Comparison of ENCODE assay signal across 11 cellular contexts in the genomic region with DNA sequence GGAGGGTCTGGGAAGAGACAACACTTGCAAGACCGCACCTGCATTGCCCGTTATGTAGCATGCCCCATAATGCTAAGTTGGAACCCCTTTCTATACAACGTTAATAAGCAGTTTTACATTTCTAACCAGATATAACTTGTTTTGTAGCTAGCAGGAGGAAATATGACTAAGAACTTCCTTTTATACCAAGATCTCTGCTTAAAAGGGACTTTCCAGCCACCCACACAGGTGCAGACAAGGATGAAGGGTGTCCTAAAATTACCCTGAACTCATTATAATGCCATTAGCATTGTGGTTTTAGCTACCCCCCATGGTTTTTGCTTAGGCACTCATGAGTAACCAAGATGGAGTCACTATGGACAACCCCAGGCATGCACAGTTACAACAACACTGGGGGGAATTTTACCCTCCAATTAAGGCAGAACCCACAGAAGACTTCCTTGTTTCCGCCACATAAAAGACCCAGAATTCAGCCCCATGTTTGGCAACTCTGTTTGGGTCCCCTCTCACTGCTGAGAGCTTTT.
DNase-seq lines count a peak whose midpoint lies in the region; ATAC-seq and TF ChIP-seq lines count a peak whose summit lies in the region.
"Had no signal": no experiment of that assay in that cellular context is flagged by ENCODE, and none has a peak within 500 bp of the region (broad histone marks: within the 10 kb centered on the region; RNA-seq: fewer than 3 reads in every experiment).

No MANE protein-coding gene starts in this region.

- no peaks in the 10 kb centered on the region for H3K27me3 ChIP-seq in tibial nerve

- TF ChIP-seq POLR2A in tibial nerve (IDR thresholded peaks at IDR 0.05), result no peak

- no peak for TF ChIP-seq CTCF in tibial nerve (IDR thresholded peaks at IDR 0.05)

- H3K27me3 Mint-ChIP-seq in activated T-cell treated with anti-CD3 and anti-CD28 coated beads, Interleukin-2, amount 50 U/mL, for 4 hours (ENCODE audit: low read depth), result no peaks in the 10 kb centered on the region
- no peaks in the 10 kb centered on the region for H3K27me3 Mint-ChIP-seq in activated T-cell treated with anti-CD3 and anti-CD28 coated beads, Interleukin-2, amount 50 U/mL, for 24 hours

- no peak overlapping the region for H3K4me3 Mint-ChIP-seq in activated T-cell treated with anti-CD3 and anti-CD28 coated beads, Interleukin-2, amount 50 U/mL, for 4 hours
- no peak overlapping the region for H3K4me3 Mint-ChIP-seq in activated T-cell treated with anti-CD3 and anti-CD28 coated beads, Interleukin-2, amount 50 U/mL, for 24 hours
- H3K4me3 Mint-ChIP-seq in stimulated activated effector memory CD8-positive, alpha-beta T cell treated with anti-CD3 and anti-CD28 coated beads, Interleukin-12 subunit alpha, Interleukin-12 subunit beta, amount 100 ng/mL, for 72 hours, result no peak overlapping the region
- H3K4me3 Mint-ChIP-seq: brain had no signal

- 87 to 91% methylated on average over 4 of the region's 4 CpGs for WGBS in tibial nerve, 2 donors

- H3K4me1 ChIP-seq in tibial nerve, result no peaks in the 10 kb centered on the region

- peaks cover 3% of the 10 kb centered on the region for H3K9me3 Mint-ChIP-seq in activated T-cell treated with anti-CD3 and anti-CD28 coated beads, Interleukin-2, amount 50 U/mL, for 4 hours
- peaks cover 13% of the 10 kb centered on the region for H3K9me3 Mint-ChIP-seq in activated T-cell treated with anti-CD3 and anti-CD28 coated beads, Interleukin-2, amount 50 U/mL, for 24 hours
- peaks cover 10% of the 10 kb centered on the region for H3K9me3 Mint-ChIP-seq in stimulated activated effector memory CD8-positive, alpha-beta T cell treated with anti-CD3 and anti-CD28 coated beads, Interleukin-12 subunit alpha, Interleukin-12 subunit beta, amount 100 ng/mL, for 72 hours

- no peaks in the 10 kb centered on the region for H3K9me3 ChIP-seq in tibial nerve

- DNase-seq in activated T-cell treated with anti-CD3 and anti-CD28 coated beads, Interleukin-2, amount 50 U/mL, for 4 hours, result no peak
- DNase-seq in activated T-cell treated with anti-CD3 and anti-CD28 coated beads, Interleukin-2, amount 50 U/mL, for 24 hours, result no peak
- DNase-seq in stimulated activated effector memory CD8-positive, alpha-beta T cell treated with anti-CD3 and anti-CD28 coated beads, Interleukin-12 subunit alpha, Interleukin-12 subunit beta, amount 100 ng/mL, for 72 hours (ENCODE audit: low spot score in 2 of 2), result no peak
- no peak for DNase-seq in tibial nerve (ENCODE audit: low spot score in 2 of 2)
- no peak for DNase-seq in HT-29 (ENCODE audit: low spot score)
- no peak for DNase-seq in SHP77 treated with DMSO at 0.1 percent for 48 hours (lab: John Stamatoyannopoulos, UW)
- DNase-seq: NCI-H146 had no signal

- TF ChIP-seq EP300 in tibial nerve (IDR thresholded peaks at IDR 0.05), result no peak

- H3K4me1 Mint-ChIP-seq in activated T-cell treated with anti-CD3 and anti-CD28 coated beads, Interleukin-2, amount 50 U/mL, for 4 hours (ENCODE audit: low read depth), result no peaks in the 10 kb centered on the region
- H3K4me1 Mint-ChIP-seq in activated T-cell treated with anti-CD3 and anti-CD28 coated beads, Interleukin-2, amount 50 U/mL, for 24 hours (ENCODE audit: low read depth), result peaks cover 8% of the 10 kb centered on the region
- H3K4me1 Mint-ChIP-seq in stimulated activated effector memory CD8-positive, alpha-beta T cell treated with anti-CD3 and anti-CD28 coated beads, Interleukin-12 subunit alpha, Interleukin-12 subunit beta, amount 100 ng/mL, for 72 hours, result no peaks in the 10 kb centered on the region
- H3K4me1 Mint-ChIP-seq: brain had no signal

- no peak overlapping the region for H3K27ac ChIP-seq in tibial nerve

- no peak overlapping the region for H3K27ac Mint-ChIP-seq in activated T-cell treated with anti-CD3 and anti-CD28 coated beads, Interleukin-2, amount 50 U/mL, for 24 hours
- H3K27ac Mint-ChIP-seq in stimulated activated effector memory CD8-positive, alpha-beta T cell treated with anti-CD3 and anti-CD28 coated beads, Interleukin-12 subunit alpha, Interleukin-12 subunit beta, amount 100 ng/mL, for 72 hours, result no peak overlapping the region
- H3K27ac Mint-ChIP-seq: brain had no signal

- no peaks in the 10 kb centered on the region for H3K36me3 Mint-ChIP-seq in activated T-cell treated with anti-CD3 and anti-CD28 coated beads, Interleukin-2, amount 50 U/mL, for 4 hours (ENCODE audit: insufficient read depth)
- H3K36me3 Mint-ChIP-seq in activated T-cell treated with anti-CD3 and anti-CD28 coated beads, Interleukin-2, amount 50 U/mL, for 24 hours (ENCODE audit: low read depth), result no peaks in the 10 kb centered on the region
- no peaks in the 10 kb centered on the region for H3K36me3 Mint-ChIP-seq in stimulated activated effector memory CD8-positive, alpha-beta T cell treated with anti-CD3 and anti-CD28 coated beads, Interleukin-12 subunit alpha, Interleukin-12 subunit beta, amount 100 ng/mL, for 72 hours
- H3K36me3 Mint-ChIP-seq: brain had no signal

- peak; percentile 43 to 62 for ATAC-seq in activated T-cell treated with anti-CD3 and anti-CD28 coated beads, Interleukin-2, amount 50 U/mL, for 4 hours
- ATAC-seq in GM21723 (IDR thresholded peaks at IDR 0.05; ENCODE audit: unreplicated experiment) (peak; percentile 74), HG03442 (IDR thresholded peaks at IDR 0.05; ENCODE audit: unreplicated experiment) (peak; percentile 77)
- ATAC-seq in stimulated activated effector memory CD8-positive, alpha-beta T cell treated with anti-CD3 and anti-CD28 coated beads, Interleukin-12 subunit alpha, Interleukin-12 subunit beta, amount 100 ng/mL, for 72 hours, result peak; percentile 40
- ATAC-seq: sciatic nerve had no signal

- no peak overlapping the region for H3K4me3 ChIP-seq in tibial nerve

- no peaks in the 10 kb centered on the region for H3K36me3 ChIP-seq in tibial nerve
